8 cellular contexts compared by ENCODE assay signal in genomic region chr2:10375570-10376266, GRCh38.
DNase-seq lines count a peak whose midpoint lies in the region; ATAC-seq and TF ChIP-seq lines count a peak whose summit lies in the region.

No MANE protein-coding gene starts in this region.

- H3K4me3 Mint-ChIP-seq in immature natural killer cell (peak overlapping the region in 2 of 5 donors; percentile 34 to 39), chondrocyte (ENCODE audit: unreplicated experiment) (no peak overlapping the region)

- DNase-seq in GDM1 (lab: John Stamatoyannopoulos, UW): peak; percentile 51
- peak; percentile 73 for DNase-seq in NCI-H510A treated with DMSO at 0.1 percent for 48 hours (lab: John Stamatoyannopoulos, UW)
- no peak for DNase-seq in immature natural killer cell
- DNase-seq in activated effector memory CD4-positive, alpha-beta T cell treated with Interleukin-2 at 50 U/mL for 16 hours: no peak
- DNase-seq in chondrocyte (ENCODE audit: low spot score): no peak
- DNase-seq in right atrium auricular region (ENCODE audit: low spot score): no peak
- DNase-seq in foreskin fibroblast: no peak

- H3K27ac Mint-ChIP-seq in immature natural killer cell: peak overlapping the region in 5 of 6 donors; percentile 14 to 87 (median 46)
- no peak overlapping the region for H3K27ac Mint-ChIP-seq in chondrocyte (ENCODE audit: unreplicated experiment)

- TF ChIP-seq CTCF in chondrocyte (IDR thresholded peaks at IDR 0.05): no peak
- TF ChIP-seq CTCF in right atrium auricular region (IDR thresholded peaks at IDR 0.05): no peak
- no peak for TF ChIP-seq CTCF in foreskin fibroblast (IDR thresholded peaks at IDR 0.05; ENCODE audit: low read depth, low read length)

- H3K4me3 ChIP-seq in right atrium auricular region (no peak overlapping the region), foreskin fibroblast (ENCODE audit: low read depth in 1 of 2, low read length in 2 of 2) (no peak overlapping the region)

- H3K4me1 Mint-ChIP-seq in immature natural killer cell (peaks cover 44 to 61% of the 10 kb centered on the region in 2 donors), chondrocyte (ENCODE audit: low read depth) (peaks cover 12% of the 10 kb centered on the region)

- H3K9me3 ChIP-seq in right atrium auricular region: no peaks in the 10 kb centered on the region

- H3K36me3 ChIP-seq in right atrium auricular region: no peaks in the 10 kb centered on the region

- H3K36me3 Mint-ChIP-seq in immature natural killer cell: peaks cover 0 to 4% (median 0%) of the 10 kb centered on the region in 3 donors
- no peaks in the 10 kb centered on the region for H3K36me3 Mint-ChIP-seq in chondrocyte (ENCODE audit: low read depth)

- H3K27me3 ChIP-seq in right atrium auricular region: no peaks in the 10 kb centered on the region

- H3K27me3 Mint-ChIP-seq in immature natural killer cell (ENCODE audit: low read depth in 3 of 3) (peaks cover 0 to 3% (median 1%) of the 10 kb centered on the region in 3 donors), chondrocyte (ENCODE audit: low read depth) (no peaks in the 10 kb centered on the region)

- H3K4me1 ChIP-seq in right atrium auricular region: peaks cover 0 to 16% of the 10 kb centered on the region in 2 donors

- H3K27ac ChIP-seq in right atrium auricular region: no peak overlapping the region

- ATAC-seq in HG02759 (IDR thresholded peaks at IDR 0.05; ENCODE audit: unreplicated experiment): peak; percentile 44

- no peaks in the 10 kb centered on the region for H3K9me3 Mint-ChIP-seq in immature natural killer cell
- H3K9me3 Mint-ChIP-seq in chondrocyte (ENCODE audit: low read depth): no peaks in the 10 kb centered on the region

Comparison
In these comparisons a context has a peak if more than half of its experiments do, and no peak if none do; other contexts are left out.
1. DNase-seq: peak in GDM1 (single experiment) and NCI-H510A treated with DMSO at 0.1 percent for 48 hours (single experiment); none in immature natural killer cell (0 of 3), activated effector memory CD4-positive, alpha-beta T cell treated with Interleukin-2 at 50 U/mL for 16 hours (single experiment), chondrocyte (single experiment), right atrium auricular region (single experiment) and foreskin fibroblast (0 of 2).